In the genomic region with DNA sequence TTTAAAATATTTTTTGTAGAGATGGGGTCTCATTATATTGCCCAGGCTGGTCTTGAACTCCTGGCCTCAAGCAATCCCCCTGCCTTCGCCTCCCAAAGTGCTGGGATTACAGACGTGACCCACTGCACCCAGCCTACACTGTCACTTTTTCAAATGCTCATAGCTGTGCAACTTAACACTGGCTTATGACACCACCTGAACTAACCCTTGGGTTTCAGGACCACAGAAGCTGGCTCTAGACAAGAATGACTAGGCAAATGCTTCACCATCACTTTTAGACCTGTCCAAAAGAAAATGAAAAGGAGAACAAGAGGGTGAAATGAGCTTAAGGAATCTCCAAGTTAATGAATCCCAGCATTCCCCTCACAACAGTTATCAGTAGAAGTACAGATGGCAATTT, we compare ENCODE assay signal across 30 cellular contexts.
"Had no signal": no experiment of that assay in that cellular context is flagged by ENCODE, and none has a peak within 500 bp of the region (broad histone marks: within the 10 kb centered on the region; RNA-seq: fewer than 3 reads in every experiment).

No MANE protein-coding gene starts in this region.

- H3K4me3 Mint-ChIP-seq: immature natural killer cell; naive thymus-derived CD8-positive, alpha-beta T cell; nephron; neural crest cell; stimulated activated naive CD8-positive, alpha-beta T cell treated with anti-CD3 and anti-CD28 coated beads, Interleukin-15, Interleukin-2, amounts not matched to agents 100 ng/mL and 50 ng/mL, for 24 hours had no signal

- H3K9me3 ChIP-seq: left lung, lower lobe of right lung, pancreas, prostate gland, suprapubic skin, thoracic aorta, tibial artery, upper lobe of right lung had no signal

- H3K27ac Mint-ChIP-seq: nephron; stimulated activated naive CD8-positive, alpha-beta T cell treated with anti-CD3 and anti-CD28 coated beads, Interleukin-15, Interleukin-2, amounts not matched to agents 100 ng/mL and 50 ng/mL, for 24 hours had no signal

- H3K9me3 Mint-ChIP-seq: stimulated activated naive CD8-positive, alpha-beta T cell treated with anti-CD3 and anti-CD28 coated beads, Interleukin-15, Interleukin-2, amounts not matched to agents 100 ng/mL and 50 ng/mL, for 24 hours had no signal

- H3K27me3 ChIP-seq: left lung, pancreas, suprapubic skin, tibial artery, upper lobe of right lung had no signal

- H3K4me3 ChIP-seq: left lung, lower lobe of right lung, pancreas, prostate gland, skin epidermis, suprapubic skin, thoracic aorta, tibial artery, upper lobe of right lung had no signal

- H3K27ac ChIP-seq: left lung, lower lobe of right lung, pancreas, prostate gland, suprapubic skin, thoracic aorta, tibial artery, upper lobe of right lung had no signal

- ATAC-seq: left colon; left lung; lower lobe of right lung; naive thymus-derived CD8-positive, alpha-beta T cell; pancreas; right cardiac atrium; sciatic nerve; upper lobe of right lung had no signal

- H3K4me1 Mint-ChIP-seq: nephron, neural crest cell had no signal

- H3K27me3 Mint-ChIP-seq: naive thymus-derived CD8-positive, alpha-beta T cell; stimulated activated naive CD8-positive, alpha-beta T cell treated with anti-CD3 and anti-CD28 coated beads, Interleukin-15, Interleukin-2, amounts not matched to agents 100 ng/mL and 50 ng/mL, for 24 hours had no signal

- DNase-seq: hypothalamus; immature natural killer cell; kidney; left colon; left lung; lower lobe of right lung; mammary epithelial cell; mesenchymal stem cell; naive thymus-derived CD8-positive, alpha-beta T cell; nucleus accumbens; pancreas; posterior cingulate gyrus; retina; right cardiac atrium; stimulated activated CD4-positive, alpha-beta T cell treated with anti-CD3 and anti-CD28 coated beads, Interleukin-12 subunit alpha, Interleukin-12 subunit beta, amount 100 ng/mL, for 4 hours; stimulated activated CD4-positive, alpha-beta T cell treated with anti-CD3 and anti-CD28 coated beads, Interleukin-15, amount 100 ng/mL, for 24 hours; stimulated activated CD4-positive, alpha-beta T cell treated with anti-CD3 and anti-CD28 coated beads, Interleukin-2, amount 100 ng/mL, for 24 hours; stimulated activated CD4-positive, alpha-beta T cell treated with anti-CD3 and anti-CD28 coated beads, Interleukin-4, amount 100 ng/mL, for 1 hour; stimulated activated naive CD4-positive, alpha-beta T cell; tibial artery; trophoblast cell; upper lobe of right lung had no signal
